Comparison of ENCODE assay signal across 8 cellular contexts in genomic region chr1:150268342-150268705, GRCh38. TPM values are rescaled to one million over a fixed set of nuclear protein-coding genes. Genes with fewer than 3 reads are reported as not detected.
DNase-seq lines count a peak whose midpoint lies in the region; ATAC-seq and TF ChIP-seq lines count a peak whose summit lies in the region.

No MANE protein-coding gene starts in this region.

- H3K27me3 ChIP-seq in left lung: no peaks in the 10 kb centered on the region

- H3K36me3 ChIP-seq in left lung: peaks cover 0 to 34% of the 10 kb centered on the region in 2 donors

- H3K4me1 ChIP-seq in left lung: peaks cover 11 to 39% of the 10 kb centered on the region in 2 donors

- no peaks in the 10 kb centered on the region for H3K9me3 ChIP-seq in left lung

- DNase-seq in T-helper 22 cell (ENCODE audit: low read depth) (peak; percentile 40), caudate nucleus (lab: John Stamatoyannopoulos, UW) (peak in 11 of 61 donors; percentile 4 to 80 (median 27)), left lung (peak in 1 of 2 donors; percentile 59), NCI-H748 (lab: John Stamatoyannopoulos, UW; ENCODE audit: unreplicated experiment) (no peak)
- peak; percentile 51 for DNase-seq in stimulated activated CD8-positive, alpha-beta memory T cell treated with anti-CD3 and anti-CD28 coated beads, Interleukin-4, amount 100 ng/mL, for 48 hours

- ATAC-seq in HG02970 (IDR thresholded peaks at IDR 0.05; ENCODE audit: low FRiP score, unreplicated experiment) (peak; percentile 11), left lung (peak; percentile 66), GM18861 (IDR thresholded peaks at IDR 0.05; ENCODE audit: unreplicated experiment) (no peak)

- no peak for TF ChIP-seq CTCF in GM12875 (IDR thresholded peaks at IDR 0.05; ENCODE audit: borderline replicate concordance, insufficient read depth, low read depth, low read length)
- no peak for TF ChIP-seq CTCF in left lung (IDR thresholded peaks at IDR 0.05)

- peak overlapping the region; percentile 96 for H3K27ac ChIP-seq in caudate nucleus (ENCODE audit: low read depth, low read length)
- peak overlapping the region; percentile 88 to 94 for H3K27ac ChIP-seq in left lung

- H3K4me3 ChIP-seq in GM12875 (ENCODE audit: low read depth, low read length): peak overlapping the region; percentile 96
- peak overlapping the region; percentile 83 to 97 for H3K4me3 ChIP-seq in left lung

- intact Hi-C loops in left lung (cut with DNase I): no loop called here

RNA-seq across cellular contexts. Expression of gene APH1A, which starts 0.5 kb away (rescaled TPM):
- total RNA-seq in left lung: 100 to 1,000 TPM; 127 to 143 TPM

RNA-seq across cellular contexts. Expression of gene C1orf54, which starts 4.3 kb away (rescaled TPM):
- 10 to 100 TPM; 10.8 to 21.3 TPM for total RNA-seq in left lung

RNA-seq across cellular contexts. Expression of gene CA14, which starts 10.8 kb away (rescaled TPM):
- total RNA-seq in left lung: under 1 TPM; 0.18 to 0.44 TPM

RNA-seq across cellular contexts. Expression of gene CIART, which starts 14.0 kb away (rescaled TPM):
- 1 to 10 TPM; 3.4 to 3.9 TPM for total RNA-seq in left lung

RNA-seq across cellular contexts. Expression of gene MRPS21, which starts 25.3 kb away (rescaled TPM):
- total RNA-seq in left lung: 10 to 100 TPM; 44.2 to 47.9 TPM
